21 cellular contexts compared by ENCODE assay signal in genomic region chr7:121061826-121062582, GRCh38.
"Had no signal": no experiment of that assay in that cellular context is flagged by ENCODE, and none has a peak within 500 bp of the region (broad histone marks: within the 10 kb centered on the region; RNA-seq: fewer than 3 reads in every experiment).

No MANE protein-coding gene starts in this region.

- H3K27me3 ChIP-seq: gastroesophageal sphincter, stomach, upper lobe of left lung had no signal

- H3K36me3 ChIP-seq: gastroesophageal sphincter, upper lobe of left lung had no signal

- H3K4me3 ChIP-seq: gastroesophageal sphincter, lung, stomach, upper lobe of left lung had no signal

- ATAC-seq: activated T-helper 17 cell treated with anti-CD3 and anti-CD28 coated beads, Interleukin-2, amount 50 U/mL, for 72 hours; gastroesophageal sphincter; natural killer cell; WTC11 had no signal

- H3K9me3 ChIP-seq: gastroesophageal sphincter, SK-N-SH, stomach, upper lobe of left lung had no signal

- DNase-seq: activated CD4-positive, alpha-beta memory T cell treated with anti-CD3 and anti-CD28 coated beads for 36 hours; activated CD4-positive, alpha-beta T cell treated with anti-CD3 and anti-CD28 coated beads for 4 hours; activated naive CD4-positive, alpha-beta T cell; activated naive CD8-positive, alpha-beta T cell treated with anti-CD3 and anti-CD28 coated beads for 36 hours; activated T-cell treated with anti-CD3 and anti-CD28 coated beads, Interleukin-2, amount 50 U/mL, for 1 hour; amniotic stem cell; caudate nucleus; endodermal cell; erythroblast; natural killer cell; nucleus accumbens; posterior cingulate gyrus; SK-N-SH; small intestine; stimulated activated CD4-positive, alpha-beta T cell treated with anti-CD3 and anti-CD28 coated beads, Interleukin-4, amount 100 ng/mL, for 1 hour; stomach; upper lobe of left lung had no signal

- H3K27ac ChIP-seq: gastroesophageal sphincter, stomach, upper lobe of left lung had no signal

- H3K4me1 ChIP-seq: upper lobe of left lung had no signal

- H3K9ac ChIP-seq: SK-N-SH had no signal
